25 cellular contexts compared by ENCODE assay signal in genomic region chr1:224882264-224882663, GRCh38.
"Had no signal": no experiment of that assay in that cellular context is flagged by ENCODE, and none has a peak within 500 bp of the region (broad histone marks: within the 10 kb centered on the region; RNA-seq: fewer than 3 reads in every experiment).

No MANE protein-coding gene starts in this region.

- H3K4me1 Mint-ChIP-seq: immature natural killer cell; memory B cell; naive thymus-derived CD4-positive, alpha-beta T cell had no signal

- H3K36me3 ChIP-seq: ovary, stomach, thyroid gland had no signal

- H3K27me3 ChIP-seq: ovary, stomach, thyroid gland had no signal

- H3K27ac ChIP-seq: dorsolateral prefrontal cortex, ovary, psoas muscle, stomach, thyroid gland had no signal

- H3K4me1 ChIP-seq: psoas muscle had no signal

- H3K9me3 ChIP-seq: ovary, psoas muscle, thyroid gland had no signal

- H3K4me3 ChIP-seq: dorsolateral prefrontal cortex, lung, ovary, psoas muscle, stomach, thyroid gland had no signal

- H3K4me3 Mint-ChIP-seq: immature natural killer cell; memory B cell; naive thymus-derived CD4-positive, alpha-beta T cell; nephron progenitor cell; type B pancreatic cell had no signal

- DNase-seq: dorsolateral prefrontal cortex; effector CD4-positive, alpha-beta T cell; hypothalamus; immature natural killer cell; islet precursor cell; kidney glomerular epithelial cell; midbrain; naive thymus-derived CD4-positive, alpha-beta T cell; nephron progenitor cell; occipital lobe; ovary; posterior cingulate gyrus; psoas muscle; right cardiac atrium; small intestine; stimulated activated CD4-positive, alpha-beta T cell treated with anti-CD3 and anti-CD28 coated beads, Interleukin-12 subunit alpha, Interleukin-12 subunit beta, amount 100 ng/mL, for 4 hours; stimulated activated CD4-positive, alpha-beta T cell treated with anti-CD3 and anti-CD28 coated beads, Interleukin-1b, Interleukin-23, amount 100 ng/mL, for 48 hours; stimulated activated CD4-positive, alpha-beta T cell treated with anti-CD3 and anti-CD28 coated beads, Interleukin-4, amount 100 ng/mL, for 1 hour; stimulated activated CD8-positive, alpha-beta memory T cell treated with anti-CD3 and anti-CD28 coated beads, Interleukin-4, amount 100 ng/mL, for 48 hours; stimulated activated naive CD4-positive, alpha-beta T cell; stomach; thyroid gland had no signal

- H3K36me3 Mint-ChIP-seq: immature natural killer cell; memory B cell; naive thymus-derived CD4-positive, alpha-beta T cell had no signal

- ATAC-seq: naive thymus-derived CD4-positive, alpha-beta T cell; psoas muscle; right cardiac atrium had no signal

- H3K27ac Mint-ChIP-seq: immature natural killer cell; memory B cell; naive thymus-derived CD4-positive, alpha-beta T cell; nephron progenitor cell; type B pancreatic cell had no signal
